In genomic region chrX:19874391-19875050, GRCh38 we compare ENCODE assay signal across 15 cellular contexts. TPM values are rescaled to one million over a fixed set of nuclear protein-coding genes. Genes with fewer than 3 reads are reported as not detected.
A peak's percentile ranks its signal among the peaks of the same experiment; 100 is the strongest.
DNase-seq lines count a peak whose midpoint lies in the region; ATAC-seq and TF ChIP-seq lines count a peak whose summit lies in the region.
"Had no signal": no experiment of that assay in that cellular context is flagged by ENCODE, and none has a peak within 500 bp of the region (broad histone marks: within the 10 kb centered on the region; RNA-seq: fewer than 3 reads in every experiment).

No MANE protein-coding gene starts in this region.

- peak overlapping the region; percentile 64 for H3K27ac Mint-ChIP-seq in activated CD4-positive, alpha-beta T cell treated with anti-CD3 and anti-CD28 coated beads, Interleukin-2, amount 10 ng/mL, durations not matched to agents 24 days and 14 days
- no peak overlapping the region for H3K27ac Mint-ChIP-seq in activated CD4-positive, alpha-beta T cell treated with anti-CD3 and anti-CD28 coated beads, Interleukin-2, amount 10 ng/mL, durations not matched to agents 7 days and 5 days
- H3K27ac Mint-ChIP-seq: endodermal cell had no signal

- CTCF ChIA-PET in activated CD4-positive, alpha-beta T cell treated with anti-CD3 and anti-CD28 coated beads, Interleukin-2, amount 10 ng/mL, durations not matched to agents 7 days and 5 days (lab: Charles Lee) = no interaction called here

- H3K9me3 ChIP-seq in Loucy (ENCODE audit: insufficient read depth, low read depth, low read length) = no peaks in the 10 kb centered on the region; the same call in 1 of the 2 replicates
- H3K9me3 ChIP-seq in smooth muscle cell (replicated peaks; ENCODE audit: low read depth) = no peaks in the 10 kb centered on the region
- H3K9me3 ChIP-seq: Caco-2 had no signal

- no peak overlapping the region for H3K9ac ChIP-seq in Loucy (ENCODE audit: low read depth, low read length, poor library complexity, severe bottlenecking)
- no peak overlapping the region for H3K9ac ChIP-seq in smooth muscle cell (ENCODE audit: low read depth)

- peaks cover 79% of the 10 kb centered on the region for H3K79me2 ChIP-seq in Loucy (ENCODE audit: insufficient read depth, low read length)
- peaks cover 21% of the 10 kb centered on the region for H3K79me2 ChIP-seq in smooth muscle cell (ENCODE audit: low read depth)

- no peaks in the 10 kb centered on the region for H3K27me3 Mint-ChIP-seq in activated CD4-positive, alpha-beta T cell treated with anti-CD3 and anti-CD28 coated beads, Interleukin-2, amount 10 ng/mL, durations not matched to agents 24 days and 14 days
- H3K27me3 Mint-ChIP-seq in activated CD4-positive, alpha-beta T cell treated with anti-CD3 and anti-CD28 coated beads, Interleukin-2, amount 10 ng/mL, durations not matched to agents 7 days and 5 days = no peaks in the 10 kb centered on the region
- H3K27me3 Mint-ChIP-seq: central memory CD8-positive, alpha-beta T cell had no signal

- no peaks in the 10 kb centered on the region for H4K20me1 ChIP-seq in Loucy (ENCODE audit: insufficient read depth, low read length, poor library complexity, severe bottlenecking)
- no peaks in the 10 kb centered on the region for H4K20me1 ChIP-seq in smooth muscle cell (ENCODE audit: low read depth)

- H3K27ac ChIP-seq in smooth muscle cell (ENCODE audit: low read depth) = peak overlapping the region; percentile 24

- H3K36me3 ChIP-seq in Loucy (ENCODE audit: insufficient read depth, low read length) (no peaks in the 10 kb centered on the region), smooth muscle cell (ENCODE audit: low read depth) (no peaks in the 10 kb centered on the region)

- TF ChIP-seq CTCF in Loucy (conservative IDR thresholded peaks at IDR 0.05; ENCODE audit: low read length) (no peak), smooth muscle cell (IDR thresholded peaks at IDR 0.05; ENCODE audit: borderline replicate concordance, insufficient read depth, poor library complexity, severe bottlenecking) (no peak)

- H3K27me3 ChIP-seq in Loucy (ENCODE audit: insufficient read depth, low read length, poor library complexity, severe bottlenecking) (no peaks in the 10 kb centered on the region), smooth muscle cell (ENCODE audit: low read depth) (no peaks in the 10 kb centered on the region)

- intact Hi-C loops in activated CD4-positive, alpha-beta T cell treated with anti-CD3 and anti-CD28 coated beads, Interleukin-2, amount 10 ng/mL, durations not matched to agents 24 days and 14 days (cut with micrococcal nuclease) = no loop called here

- ATAC-seq in SK-N-SH treated with all-trans-retinoic acid at 6 μM for 48 hours = no peak

- no peaks in the 10 kb centered on the region for H3K9me3 Mint-ChIP-seq in activated CD4-positive, alpha-beta T cell treated with anti-CD3 and anti-CD28 coated beads, Interleukin-2, amount 10 ng/mL, durations not matched to agents 24 days and 14 days
- peaks cover 2% of the 10 kb centered on the region for H3K9me3 Mint-ChIP-seq in activated CD4-positive, alpha-beta T cell treated with anti-CD3 and anti-CD28 coated beads, Interleukin-2, amount 10 ng/mL, durations not matched to agents 7 days and 5 days
- H3K9me3 Mint-ChIP-seq: central memory CD8-positive, alpha-beta T cell had no signal

- POLR2A ChIA-PET in activated CD4-positive, alpha-beta T cell treated with anti-CD3 and anti-CD28 coated beads, Interleukin-2, amount 10 ng/mL, durations not matched to agents 7 days and 5 days (lab: Charles Lee) = no interaction called here

- no peak overlapping the region for H2AFZ ChIP-seq in Loucy (ENCODE audit: low read length)
- H2AFZ ChIP-seq in smooth muscle cell (ENCODE audit: low read depth) = no peak overlapping the region

- no peak overlapping the region for H3K4me3 ChIP-seq in Loucy (ENCODE audit: low read length, poor library complexity, severe bottlenecking)
- H3K4me3 ChIP-seq in smooth muscle cell = no peak overlapping the region

- peak overlapping the region; percentile 61 for H3K4me3 Mint-ChIP-seq in activated CD4-positive, alpha-beta T cell treated with anti-CD3 and anti-CD28 coated beads, Interleukin-2, amount 10 ng/mL, durations not matched to agents 24 days and 14 days
- H3K4me3 Mint-ChIP-seq in activated CD4-positive, alpha-beta T cell treated with anti-CD3 and anti-CD28 coated beads, Interleukin-2, amount 10 ng/mL, durations not matched to agents 7 days and 5 days = no peak overlapping the region
- H3K4me3 Mint-ChIP-seq: central memory CD8-positive, alpha-beta T cell; endodermal cell had no signal

- peaks cover 44% of the 10 kb centered on the region for H3K4me1 ChIP-seq in Loucy (ENCODE audit: insufficient read depth, low read length, poor library complexity, severe bottlenecking)
- no peaks in the 10 kb centered on the region for H3K4me1 ChIP-seq in smooth muscle cell (ENCODE audit: low read depth)
- H3K4me1 ChIP-seq: Caco-2 had no signal

- no peak for DNase-seq in activated CD4-positive, alpha-beta T cell treated with anti-CD3 and anti-CD28 coated beads, Interleukin-2, amount 10 ng/mL, durations not matched to agents 24 days and 14 days
- no peak for DNase-seq in activated CD4-positive, alpha-beta T cell treated with anti-CD3 and anti-CD28 coated beads, Interleukin-2, amount 10 ng/mL, durations not matched to agents 7 days and 5 days
- peak; percentile 36 for DNase-seq in UCSD-AML1 (lab: John Stamatoyannopoulos, UW; ENCODE audit: unreplicated experiment)
- DNase-seq in smooth muscle cell (lab: John Stamatoyannopoulos, UW; ENCODE audit: unreplicated experiment) = no peak
- DNase-seq in DMS 273 treated with DMSO at 0.1 percent for 48 hours (lab: John Stamatoyannopoulos, UW) = no peak
- DNase-seq in NCI-H1930 (lab: John Stamatoyannopoulos, UW) = no peak
- DNase-seq: activated CD8-positive, alpha-beta memory T cell treated with anti-CD3 and anti-CD28 coated beads for 24 hours; Caco-2; endodermal cell; foreskin fibroblast; NCI-H1048; NCI-H774 had no signal

- WGBS in smooth muscle cell (ENCODE audit: low lambda C conversion rate) = 83% methylated on average over 2 of the region's 7 CpGs

- peaks cover 40% of the 10 kb centered on the region for H3K4me1 Mint-ChIP-seq in activated CD4-positive, alpha-beta T cell treated with anti-CD3 and anti-CD28 coated beads, Interleukin-2, amount 10 ng/mL, durations not matched to agents 24 days and 14 days
- peaks cover 54% of the 10 kb centered on the region for H3K4me1 Mint-ChIP-seq in activated CD4-positive, alpha-beta T cell treated with anti-CD3 and anti-CD28 coated beads, Interleukin-2, amount 10 ng/mL, durations not matched to agents 7 days and 5 days

- peak overlapping the region; percentile 27 for H3K4me2 ChIP-seq in Loucy (ENCODE audit: low read depth, low read length, poor library complexity, severe bottlenecking)
- H3K4me2 ChIP-seq in smooth muscle cell = peak overlapping the region; percentile 30

- peaks cover 7% of the 10 kb centered on the region for H3K36me3 Mint-ChIP-seq in activated CD4-positive, alpha-beta T cell treated with anti-CD3 and anti-CD28 coated beads, Interleukin-2, amount 10 ng/mL, durations not matched to agents 24 days and 14 days (ENCODE audit: low read depth)
- peaks cover 19% of the 10 kb centered on the region for H3K36me3 Mint-ChIP-seq in activated CD4-positive, alpha-beta T cell treated with anti-CD3 and anti-CD28 coated beads, Interleukin-2, amount 10 ng/mL, durations not matched to agents 7 days and 5 days (ENCODE audit: low read depth)

- no peaks in the 10 kb centered on the region for H3K9me2 ChIP-seq in Loucy (replicated peaks; ENCODE audit: low read depth, low read length)

- H3F3A ChIP-seq in Loucy (ENCODE audit: low read depth) = peaks cover 2% of the 10 kb centered on the region; the same call in 1 of the 2 replicates
- no peaks in the 10 kb centered on the region for H3F3A ChIP-seq in smooth muscle cell (ENCODE audit: low read depth)

TF ChIP-seq in SK-N-SH treated with all-trans-retinoic acid at 6 μM for 48 hours, 23 proteins besides CTCF, POLR2A, EP300 and RAD21 (continues in another document):
- TF ChIP-seq ZFP3 (CRISPR knock-in tag; IDR thresholded peaks at IDR 0.05) (no peak), CSDC2 (CRISPR knock-in tag; IDR thresholded peaks at IDR 0.05) (no peak), PATZ1 (CRISPR knock-in tag; IDR thresholded peaks at IDR 0.05; ENCODE audit: borderline replicate concordance) (no peak), GLIS3 (CRISPR knock-in tag; IDR thresholded peaks at IDR 0.05) (no peak), CSRNP3 (CRISPR knock-in tag; IDR thresholded peaks at IDR 0.05) (no peak)

RNA-seq across cellular contexts. Expression of gene SH3KBP1, which starts 12.9 kb away (rescaled TPM):
- 58.4 and 60.6 TPM in 2 replicates for total RNA-seq in activated CD4-positive, alpha-beta T cell treated with anti-CD3 and anti-CD28 coated beads, Interleukin-2, amount 10 ng/mL, durations not matched to agents 24 days and 14 days
- 100 to 1,000 TPM in 1 of 2 experiments, 10 to 100 TPM in 1; 95.6 to 103 TPM for total RNA-seq in activated CD4-positive, alpha-beta T cell treated with anti-CD3 and anti-CD28 coated beads, Interleukin-2, amount 10 ng/mL, durations not matched to agents 7 days and 5 days
- 69.7 and 76.8 TPM in 2 replicates for total RNA-seq in smooth muscle cell
- 68.0 and 77.3 TPM in 2 replicates for polyA plus RNA-seq in smooth muscle cell
